ENCODE assay signal across 17 cellular contexts in genomic region chr13:23730251-23730650, GRCh38.
DNase-seq lines count a peak whose midpoint lies in the region; ATAC-seq and TF ChIP-seq lines count a peak whose summit lies in the region.
"Had no signal": no experiment of that assay in that cellular context is flagged by ENCODE, and none has a peak within 500 bp of the region (broad histone marks: within the 10 kb centered on the region; RNA-seq: fewer than 3 reads in every experiment).

No MANE protein-coding gene starts in this region.

- H3K4me3 ChIP-seq in IMR-90 (ENCODE audit: insufficient read depth, low read depth, low read length) (no peak overlapping the region), lower lobe of right lung (no peak overlapping the region), suprapubic skin (no peak overlapping the region)
- H3K4me3 ChIP-seq: BLaER1 had no signal

- no peaks in the 10 kb centered on the region for H3K79me1 ChIP-seq in IMR-90 (ENCODE audit: low read depth in 1 of 2, low read length in 2 of 2)

- H2AFZ ChIP-seq in IMR-90 (replicated peaks; ENCODE audit: low read length, poor library complexity) = no peak overlapping the region

- WGBS in IMR-90 (ENCODE audit: extremely low coverage in 2 of 2, insufficient read length in 1 of 2), 2 experiments = no CpG with 5 or more reads among the region's 6 CpGs
- WGBS in suprapubic skin = 78% methylated on average over 6 of the region's 6 CpGs

- H2AK5ac ChIP-seq in IMR-90 (ENCODE audit: low read depth, low read length) = 0 out of 2 replicates have a peak overlapping the region, but pooled peaks have one; percentile 23

- no peaks in the 10 kb centered on the region for H3K27me3 Mint-ChIP-seq in activated T-cell treated with anti-CD3 and anti-CD28 coated beads, Interleukin-2, amount 50 U/mL, for 4 hours (ENCODE audit: low read depth)

- peaks cover 23% of the 10 kb centered on the region for H3K36me3 Mint-ChIP-seq in activated T-cell treated with anti-CD3 and anti-CD28 coated beads, Interleukin-2, amount 50 U/mL, for 4 hours (ENCODE audit: insufficient read depth)

- dilution Hi-C loops in IMR-90 (cut with HindIII; ENCODE audit: low sequenced_read_pairs, unreplicated experiment) = no loop called here

- H4K91ac ChIP-seq in IMR-90 (ENCODE audit: insufficient read depth, low read depth, low read length) = no peak overlapping the region

- CTCF ChIA-PET in IMR-90 (lab: Yijun Ruan, JAX) = interaction anchor here (0.9 kb wide), 1 partner anchor 21 kb away, joined by 3 read pairs; no protein-coding TSS in a partner anchor

- H3K36me3 ChIP-seq in IMR-90 (ENCODE audit: control insufficient read depth, insufficient read depth, low read length) (peaks cover 6% of the 10 kb centered on the region; the same call in 1 of the 2 replicates), lower lobe of right lung (no peaks in the 10 kb centered on the region), suprapubic skin (no peaks in the 10 kb centered on the region)
- H3K36me3 ChIP-seq: BLaER1 had no signal

- no peak overlapping the region for H3K27ac ChIP-seq in IMR-90 (ENCODE audit: insufficient read depth, low read length)
- H3K27ac ChIP-seq in lower lobe of right lung = no peak overlapping the region
- H3K27ac ChIP-seq in suprapubic skin = peak overlapping the region; percentile 65
- H3K27ac ChIP-seq: BLaER1 had no signal

- in situ Hi-C loops in IMR-90 (cut with MboI; ENCODE audit: low sequenced_read_pairs) = no loop called here

- H4K8ac ChIP-seq in IMR-90 (ENCODE audit: low read depth in 2 of 2, low read length in 2 of 2) = no peak overlapping the region; a peak in 1 of 4 replicates

- TF ChIP-seq RAD21 in IMR-90 (IDR thresholded peaks at IDR 0.05; ENCODE audit: low read length) = no peak

- no peak overlapping the region for H4K5ac ChIP-seq in IMR-90 (ENCODE audit: low read depth, low read length)

- no peak overlapping the region for H2BK120ac ChIP-seq in IMR-90 (ENCODE audit: low read depth, low read length)

- H3K9me3 ChIP-seq in IMR-90 (ENCODE audit: control insufficient read depth, insufficient read depth, low read length) (no peaks in the 10 kb centered on the region), lower lobe of right lung (no peaks in the 10 kb centered on the region), suprapubic skin (no peaks in the 10 kb centered on the region)
- H3K9me3 ChIP-seq: BLaER1 had no signal

- TF ChIP-seq EP300 in suprapubic skin (IDR thresholded peaks at IDR 0.05) = no peak

- TF ChIP-seq CTCF in IMR-90 (conservative IDR thresholded peaks at IDR 0.05; ENCODE audit: low read depth, low read length) (no peak), lower lobe of right lung (IDR thresholded peaks at IDR 0.05) (no peak), suprapubic skin (IDR thresholded peaks at IDR 0.05) (no peak)

- BruUV-seq in IMR-90 (replicated peaks; lab: Mats Ljungman, UMichigan) = no TSS peak

- no peak for TF ChIP-seq POLR2A in IMR-90 (IDR thresholded peaks at IDR 0.05; ENCODE audit: low read depth, low read length)
- TF ChIP-seq POLR2A in suprapubic skin (IDR thresholded peaks at IDR 0.05) = no peak

- no peaks in the 10 kb centered on the region for H3K4me1 Mint-ChIP-seq in activated T-cell treated with anti-CD3 and anti-CD28 coated beads, Interleukin-2, amount 50 U/mL, for 4 hours (ENCODE audit: low read depth)

- no peak overlapping the region for H3K4me3 Mint-ChIP-seq in activated T-cell treated with anti-CD3 and anti-CD28 coated beads, Interleukin-2, amount 50 U/mL, for 4 hours
- H3K4me3 Mint-ChIP-seq: CD8-positive, alpha-beta T cell; H9 had no signal

- intact Hi-C loops in IMR-90 (cut with micrococcal nuclease) = no loop called here
- intact Hi-C loops in lower lobe of right lung (cut with DNase I) = no loop called here

- no peak overlapping the region for H2BK15ac ChIP-seq in IMR-90 (ENCODE audit: low read depth, low read length)

- H3K4me1 ChIP-seq in IMR-90 (ENCODE audit: control insufficient read depth, insufficient read depth, low read length) (no peaks in the 10 kb centered on the region), lower lobe of right lung (no peaks in the 10 kb centered on the region), suprapubic skin (peaks cover 44% of the 10 kb centered on the region)
- H3K4me1 ChIP-seq: BLaER1 had no signal

- no peak overlapping the region for H3K4ac ChIP-seq in IMR-90 (ENCODE audit: low read depth, low read length)

- H4K20me1 ChIP-seq in IMR-90 (ENCODE audit: insufficient read depth, low read length) = no peaks in the 10 kb centered on the region
- H4K20me1 ChIP-seq: BLaER1 had no signal

- no peaks in the 10 kb centered on the region for H3K27me3 ChIP-seq in IMR-90 (ENCODE audit: control insufficient read depth, insufficient read depth, low read length)
- no peaks in the 10 kb centered on the region for H3K27me3 ChIP-seq in lower lobe of right lung (ENCODE audit: low read depth)
- no peaks in the 10 kb centered on the region for H3K27me3 ChIP-seq in suprapubic skin
- H3K27me3 ChIP-seq: BLaER1 had no signal

- no peak overlapping the region for H3K18ac ChIP-seq in IMR-90 (ENCODE audit: low read depth, low read length)

- H2BK20ac ChIP-seq in IMR-90 (ENCODE audit: low read depth, low read length) = no peak overlapping the region

- no peak overlapping the region for H3K9ac ChIP-seq in IMR-90 (ENCODE audit: low read depth, low read length)
- H3K9ac ChIP-seq: BLaER1 had no signal

- H3K4me2 ChIP-seq in IMR-90 (ENCODE audit: low read depth, low read length) = no peak overlapping the region
- H3K4me2 ChIP-seq: BLaER1 had no signal

- H3K14ac ChIP-seq in IMR-90 (replicated peaks; ENCODE audit: low read depth, low read length) = no peak overlapping the region

- peak; percentile 75 for DNase-seq in DMS53 (lab: John Stamatoyannopoulos, UW)
- no peak for DNase-seq in IMR-90
- DNase-seq in lower lobe of right lung = no peak
- DNase-seq in suprapubic skin (ENCODE audit: low spot score in 2 of 2) = no peak
- no peak for DNase-seq in activated CD8-positive, alpha-beta memory T cell treated with anti-CD3 and anti-CD28 coated beads for 24 hours
- DNase-seq in C1 segment of cervical spinal cord (lab: John Stamatoyannopoulos, UW) = no peak
- no peak for DNase-seq in activated T-cell treated with anti-CD3 and anti-CD28 coated beads, Interleukin-2, amount 50 U/mL, for 4 hours
- DNase-seq: 8988T; CD8-positive, alpha-beta T cell; COR-L47; DMS 273 treated with DMSO at 0.1 percent for 48 hours; DMS79; GDM1; H9 had no signal

- no peak overlapping the region for H3K23ac ChIP-seq in IMR-90 (ENCODE audit: low read depth, low read length)

- H3K56ac ChIP-seq in IMR-90 (ENCODE audit: extremely low read depth, insufficient read depth, low read length) = no peak overlapping the region

- 0 out of 2 replicates have a peak, but pooled peaks cover 3% of the 10 kb centered on the region for H3K9me1 ChIP-seq in IMR-90 (ENCODE audit: insufficient read depth, low read length)

- H3K9me3 Mint-ChIP-seq in activated T-cell treated with anti-CD3 and anti-CD28 coated beads, Interleukin-2, amount 50 U/mL, for 4 hours = no peaks in the 10 kb centered on the region
- H3K9me3 Mint-ChIP-seq: CD8-positive, alpha-beta T cell; H9 had no signal

- H2AK9ac ChIP-seq in IMR-90 (replicated peaks; ENCODE audit: low read depth, low read length, poor library complexity) = no peak overlapping the region

- POLR2A ChIA-PET in IMR-90 (lab: Charles Lee; ENCODE audit: unreplicated experiment) = no interaction called here

- no peak for ATAC-seq in IMR-90 (ENCODE audit: low read depth)
- peak; percentile 87 to 94 for ATAC-seq in lower lobe of right lung
- ATAC-seq in HG03457 (IDR thresholded peaks at IDR 0.05; ENCODE audit: unreplicated experiment) = no peak
- ATAC-seq in activated T-cell treated with anti-CD3 and anti-CD28 coated beads, Interleukin-2, amount 50 U/mL, for 4 hours = no peak
- ATAC-seq: CD8-positive, alpha-beta T cell; HepG2 had no signal

- H2BK5ac ChIP-seq in IMR-90 (ENCODE audit: low read depth, low read length, poor library complexity, severe bottlenecking) = no peak overlapping the region

TF ChIP-seq in IMR-90, 13 proteins besides CTCF, POLR2A, EP300 and RAD21:
- TF ChIP-seq ELK1 (IDR thresholded peaks at IDR 0.05; ENCODE audit: borderline replicate concordance, low read depth, low read length) (no peak), MAFK (IDR thresholded peaks at IDR 0.05; ENCODE audit: low read depth, low read length) (no peak), CEBPB (IDR thresholded peaks at IDR 0.05; ENCODE audit: low read depth, low read length) (no peak), MXI1 (IDR thresholded peaks at IDR 0.05; ENCODE audit: borderline replicate concordance, low read depth, low read length) (no peak), MAZ (IDR thresholded peaks at IDR 0.05; ENCODE audit: borderline replicate concordance, low read depth, low read length) (no peak), RCOR1 (IDR thresholded peaks at IDR 0.05; ENCODE audit: insufficient replicate concordance, low read length) (no peak), RFX5 (IDR thresholded peaks at IDR 0.05; ENCODE audit: low read depth, low read length) (no peak), CHD1 (IDR thresholded peaks at IDR 0.05; ENCODE audit: low read depth, low read length) (no peak), BHLHE40 (IDR thresholded peaks at IDR 0.05; ENCODE audit: low read depth, low read length) (no peak), FOS (IDR thresholded peaks at IDR 0.05; ENCODE audit: low read depth, low read length) (no peak), NFE2L2 (IDR thresholded peaks at IDR 0.05; ENCODE audit: low read depth, low read length) (no peak), USF2 (IDR thresholded peaks at IDR 0.05; ENCODE audit: low read depth, low read length) (no peak), SMC3 (IDR thresholded peaks at IDR 0.05; ENCODE audit: low read depth, low read length) (no peak)

Comparison
In these comparisons a context has a peak if more than half of its experiments do, and no peak if none do; other contexts are left out.
1. ATAC-seq: peak in lower lobe of right lung (2 of 2); none in IMR-90 (single experiment), HG03457 (single experiment) and activated T-cell treated with anti-CD3 and anti-CD28 coated beads, Interleukin-2, amount 50 U/mL, for 4 hours (0 of 2).